Comparison of ENCODE assay signal across 14 cellular contexts in genomic region chr7:92790987-92791386, GRCh38. TPM values are rescaled to one million over a fixed set of nuclear protein-coding genes. Genes with fewer than 3 reads are reported as not detected.
DNase-seq lines count a peak whose midpoint lies in the region; ATAC-seq, FAIRE-seq and TF ChIP-seq lines count a peak whose summit lies in the region.
"Had no signal": no experiment of that assay in that cellular context is flagged by ENCODE, and none has a peak within 500 bp of the region (broad histone marks: within the 10 kb centered on the region; RNA-seq: fewer than 3 reads in every experiment).

No MANE protein-coding gene starts in this region.

- H3K4me1 ChIP-seq in IMR-90 (ENCODE audit: control insufficient read depth, insufficient read depth, low read length) (peaks cover 18% of the 10 kb centered on the region), mammary epithelial cell (ENCODE audit: insufficient read depth, low read length) (peaks cover 15% of the 10 kb centered on the region), mesodermal cell (ENCODE audit: control insufficient read depth, insufficient read depth, low read length, poor library complexity, severe bottlenecking) (peaks cover 16% of the 10 kb centered on the region), neuronal stem cell (ENCODE audit: control insufficient read depth in 2 of 2, insufficient read depth in 1 of 2, low read depth in 1 of 2, low read length in 2 of 2) (peaks cover 0 to 1% of the 10 kb centered on the region in 2 donors)

- H3K4me2 ChIP-seq in IMR-90 (ENCODE audit: low read depth, low read length) (peak overlapping the region; percentile 10; the same call in 1 of the 2 replicates), mammary epithelial cell (ENCODE audit: insufficient read depth, low read depth, low read length) (peak overlapping the region; percentile 43), neuronal stem cell (ENCODE audit: insufficient read depth, low read length, poor library complexity, severe bottlenecking) (no peak overlapping the region)

- DNase-seq in AG08395 (ENCODE audit: low spot score) (peak; percentile 84), IMR-90 (peak; percentile 65), mammary epithelial cell (peak; percentile 37), neuronal stem cell (ENCODE audit: low spot score) (no peak), GM12891 (ENCODE audit: insufficient read length, low spot score) (no peak)
- DNase-seq: activated CD4-positive, CD25-positive, alpha-beta regulatory T cell treated with anti-CD3 and anti-CD28 coated beads, Interleukin-2, amount 50 U/mL, for 72 hours; dermis blood vessel endothelial cell; mesenchymal stem cell; right cardiac atrium had no signal

- H4K91ac ChIP-seq in IMR-90 (ENCODE audit: insufficient read depth, low read depth, low read length) (0 out of 2 replicates have a peak overlapping the region, but pooled peaks have one; percentile 5), neuronal stem cell (ENCODE audit: low read depth, low read length, poor library complexity) (no peak overlapping the region)

- TF ChIP-seq CTCF in IMR-90 (conservative IDR thresholded peaks at IDR 0.05; ENCODE audit: low read depth, low read length) (no peak), mammary epithelial cell (conservative IDR thresholded peaks at IDR 0.05 in 1 of 2, IDR thresholded peaks at IDR 0.05 in 1 of 2; ENCODE audit: extremely low read depth in 1 of 2, insufficient read depth in 1 of 2, low read depth in 1 of 2, low read length in 2 of 2) (no peak)

- H2BK120ac ChIP-seq in IMR-90 (ENCODE audit: low read depth, low read length) (no peak overlapping the region), neuronal stem cell (ENCODE audit: low read depth, low read length) (no peak overlapping the region)

- H3K27ac ChIP-seq in IMR-90 (ENCODE audit: insufficient read depth, low read length) (no peak overlapping the region), mammary epithelial cell (ENCODE audit: insufficient read depth, low read depth, low read length) (no peak overlapping the region), mesodermal cell (ENCODE audit: low read depth, low read length, severe bottlenecking) (peak overlapping the region; percentile 23), neuronal stem cell (replicated peaks; ENCODE audit: low read length) (no peak overlapping the region)
- H3K27ac ChIP-seq: C4-2B had no signal

- H3K56ac ChIP-seq in IMR-90 (ENCODE audit: extremely low read depth, insufficient read depth, low read length): no peak overlapping the region

- H2BK5ac ChIP-seq in IMR-90 (ENCODE audit: low read depth, low read length, poor library complexity, severe bottlenecking) (peak overlapping the region; percentile 64), neuronal stem cell (ENCODE audit: low read length) (no peak overlapping the region)

- WGBS in IMR-90 (ENCODE audit: extremely low coverage in 2 of 2, insufficient read length in 1 of 2), 2 experiments: no CpG with 5 or more reads among the region's 1 CpG
- 10% methylated on average over 1 of the region's 1 CpG for WGBS in mammary epithelial cell (ENCODE audit: low coverage, missing lambda C conversion rate)
- WGBS in mesodermal cell (ENCODE audit: insufficient coverage in 2 of 2), 2 experiments: 100% methylated on average over 1 of the region's 1 CpG
- WGBS in neuronal stem cell (ENCODE audit: extremely low coverage in 2 of 2, insufficient read length in 2 of 2, insufficient replicate concordance in 1 of 2), 2 donors: no CpG with 5 or more reads among the region's 1 CpG

- no peak overlapping the region for H2AK9ac ChIP-seq in IMR-90 (replicated peaks; ENCODE audit: low read depth, low read length, poor library complexity)

- H3K79me1 ChIP-seq in IMR-90 (ENCODE audit: low read depth in 1 of 2, low read length in 2 of 2) (peaks cover 5 to 56% of the 10 kb centered on the region in 2 experiments; a peak in 3 of 4 replicates), neuronal stem cell (ENCODE audit: low read depth, low read length) (no peaks in the 10 kb centered on the region)

- H2BK20ac ChIP-seq in IMR-90 (ENCODE audit: low read depth, low read length): peak overlapping the region; percentile 17; the same call in 1 of the 2 replicates

- H3K14ac ChIP-seq in IMR-90 (replicated peaks; ENCODE audit: low read depth, low read length) (peak overlapping the region; percentile 3; the same call in 1 of the 2 replicates), neuronal stem cell (ENCODE audit: low read length) (no peak overlapping the region)

- H3K27me3 ChIP-seq in IMR-90 (ENCODE audit: control insufficient read depth, insufficient read depth, low read length) (no peaks in the 10 kb centered on the region), mammary epithelial cell (ENCODE audit: insufficient read depth, low read length) (no peaks in the 10 kb centered on the region), neuronal stem cell (ENCODE audit: control insufficient read depth in 3 of 3, insufficient read depth in 3 of 3, low read depth in 1 of 3, low read length in 3 of 3) (no peaks in the 10 kb centered on the region)
- H3K27me3 ChIP-seq: heart left ventricle had no signal

- peaks cover 96% of the 10 kb centered on the region for H3K79me2 ChIP-seq in mammary epithelial cell (ENCODE audit: insufficient read depth, low read length)

- H4K8ac ChIP-seq in IMR-90 (ENCODE audit: low read depth in 2 of 2, low read length in 2 of 2) (peak overlapping the region in 1 of 2 experiments; percentile 11; a peak in 1 of 4 replicates), neuronal stem cell (ENCODE audit: low read depth, low read length) (no peak overlapping the region)

- BruUV-seq in IMR-90 (replicated peaks; lab: Mats Ljungman, UMichigan): no TSS peak
- no TSS peak for BruUV-seq in mammary epithelial cell (replicated peaks; lab: Mats Ljungman, UMichigan)

- H4K20me1 ChIP-seq in IMR-90 (ENCODE audit: insufficient read depth, low read length): peaks cover 57% of the 10 kb centered on the region
- H4K20me1 ChIP-seq in mammary epithelial cell (ENCODE audit: insufficient read depth, low read length): no peaks in the 10 kb centered on the region

- no peak overlapping the region for H2AK5ac ChIP-seq in IMR-90 (ENCODE audit: low read depth, low read length)
- H2AK5ac ChIP-seq in neuronal stem cell (ENCODE audit: low read depth, low read length): no peak overlapping the region

- TF ChIP-seq RAD21 in IMR-90 (IDR thresholded peaks at IDR 0.05; ENCODE audit: low read length): no peak

- H3K9me3 ChIP-seq in IMR-90 (ENCODE audit: control insufficient read depth, insufficient read depth, low read length): peaks cover 5% of the 10 kb centered on the region
- H3K9me3 ChIP-seq in mammary epithelial cell (replicated peaks; ENCODE audit: insufficient read depth, low read length): peaks cover 9% of the 10 kb centered on the region
- H3K9me3 ChIP-seq in mesodermal cell (ENCODE audit: control insufficient read depth, low read length): peaks cover 21% of the 10 kb centered on the region
- H3K9me3 ChIP-seq in neuronal stem cell (replicated peaks in 1 of 2; ENCODE audit: control insufficient read depth in 2 of 2, insufficient read depth in 1 of 2, low read depth in 1 of 2, low read length in 2 of 2): peaks cover 2 to 22% of the 10 kb centered on the region in 2 donors

- peaks cover 5% of the 10 kb centered on the region for H3K36me3 ChIP-seq in IMR-90 (ENCODE audit: control insufficient read depth, insufficient read depth, low read length)
- peaks cover 5% of the 10 kb centered on the region for H3K36me3 ChIP-seq in mammary epithelial cell (ENCODE audit: insufficient read depth, low read length)
- H3K36me3 ChIP-seq in mesodermal cell (ENCODE audit: control insufficient read depth, insufficient read depth, low read length): peaks cover 19% of the 10 kb centered on the region
- H3K36me3 ChIP-seq in neuronal stem cell (replicated peaks in 1 of 2; ENCODE audit: control insufficient read depth in 2 of 2, insufficient read depth in 2 of 2, low read length in 2 of 2): no peaks in the 10 kb centered on the region
- H3K36me3 ChIP-seq: heart left ventricle had no signal

- no peak overlapping the region for H3K4ac ChIP-seq in IMR-90 (ENCODE audit: low read depth, low read length)
- H3K4ac ChIP-seq in neuronal stem cell (ENCODE audit: low read length): no peak overlapping the region

- H2BK15ac ChIP-seq in IMR-90 (ENCODE audit: low read depth, low read length) (no peak overlapping the region), neuronal stem cell (ENCODE audit: low read length) (no peak overlapping the region)

- POLR2A ChIA-PET in IMR-90 (lab: Charles Lee; ENCODE audit: unreplicated experiment): no interaction called here

- H4K5ac ChIP-seq in IMR-90 (ENCODE audit: low read depth, low read length): no peak overlapping the region

- no peak overlapping the region for H2BK12ac ChIP-seq in neuronal stem cell (ENCODE audit: low read length)

- in situ Hi-C loops in IMR-90 (cut with MboI; ENCODE audit: low sequenced_read_pairs) (no loop called here), mammary epithelial cell (cut with MboI; ENCODE audit: low sequenced_read_pairs in 2 of 2) (no loop called here)

- H2AFZ ChIP-seq in IMR-90 (replicated peaks; ENCODE audit: low read length, poor library complexity): no peak overlapping the region
- no peak overlapping the region for H2AFZ ChIP-seq in mammary epithelial cell (ENCODE audit: low read depth, low read length)
- H2AFZ ChIP-seq in neuronal stem cell (ENCODE audit: low read length): no peak overlapping the region

- CTCF ChIA-PET in IMR-90 (lab: Yijun Ruan, JAX) (no interaction called here), mammary epithelial cell (lab: Charles Lee; ENCODE audit: low non-redundant PET) (no interaction called here)

- no peak overlapping the region for H3K4me3 ChIP-seq in IMR-90 (ENCODE audit: insufficient read depth, low read depth, low read length)
- H3K4me3 ChIP-seq in mammary epithelial cell (replicated peaks in 1 of 3; ENCODE audit: insufficient read depth in 1 of 3, low read depth in 2 of 3, low read length in 3 of 3): no peak overlapping the region
- H3K4me3 ChIP-seq in mesodermal cell (ENCODE audit: extremely low read depth, insufficient read depth, low read length, poor library complexity, severe bottlenecking): no peak overlapping the region
- no peak overlapping the region for H3K4me3 ChIP-seq in neuronal stem cell (ENCODE audit: low read length in 2 of 2)
- H3K4me3 ChIP-seq: heart left ventricle had no signal

- H3K23ac ChIP-seq in IMR-90 (ENCODE audit: low read depth, low read length) (0 out of 2 replicates have a peak overlapping the region, but pooled peaks have one; percentile 13), neuronal stem cell (ENCODE audit: low read depth, low read length, poor library complexity) (no peak overlapping the region)

- no peak overlapping the region for H3K9ac ChIP-seq in IMR-90 (ENCODE audit: low read depth, low read length)
- H3K9ac ChIP-seq in mammary epithelial cell (ENCODE audit: insufficient read depth, low read length): no peak overlapping the region
- H3K9ac ChIP-seq in neuronal stem cell (ENCODE audit: low read depth, low read length, poor library complexity): no peak overlapping the region

- no peak for FAIRE-seq in GM12891 (lab: Jason Lieb, UNC)

- H3K18ac ChIP-seq in IMR-90 (ENCODE audit: low read depth, low read length): peak overlapping the region; percentile 28; the same call in 1 of the 2 replicates
- H3K18ac ChIP-seq in neuronal stem cell (ENCODE audit: low read length): no peak overlapping the region

- peaks cover 8% of the 10 kb centered on the region for H3K9me1 ChIP-seq in IMR-90 (ENCODE audit: insufficient read depth, low read length)

- dilution Hi-C loops in IMR-90 (cut with HindIII; ENCODE audit: low sequenced_read_pairs, unreplicated experiment) (no loop called here), mammary epithelial cell (cut with HindIII; ENCODE audit: low sequenced_read_pairs) (no loop called here)

- no peak for TF ChIP-seq POLR2A in IMR-90 (IDR thresholded peaks at IDR 0.05; ENCODE audit: low read depth, low read length)
- TF ChIP-seq POLR2A in GM12891 (IDR thresholded peaks at IDR 0.05; ENCODE audit: low read depth, low read length): no peak

- intact Hi-C loops in IMR-90 (cut with micrococcal nuclease) (no loop called here), mammary epithelial cell (cut with micrococcal nuclease) (no loop called here)

- peak; percentile 59 for ATAC-seq in IMR-90 (ENCODE audit: low read depth)
- no peak for ATAC-seq in HG02970 (IDR thresholded peaks at IDR 0.05; ENCODE audit: low FRiP score, unreplicated experiment)
- no peak for ATAC-seq in HG03135 (IDR thresholded peaks at IDR 0.05; ENCODE audit: unreplicated experiment)

RNA-seq across cellular contexts. Expression of gene CDK6, which starts 45.4 kb away (rescaled TPM):
- total RNA-seq in IMR-90 (2012; rRNA removed) (131 and 195 TPM in 2 replicates), mammary epithelial cell (100 to 1,000 TPM; 130 to 171 TPM)
- polyA plus RNA-seq in IMR-90 (2012; rRNA removed) (21.5 and 22.2 TPM in 2 replicates), mammary epithelial cell (49.2 TPM)
- 13.8 and 26.3 TPM in 2 replicates for polyA plus RNA-seq in IMR-90 (2012; cell fraction: cytosol; rRNA removed)
- 36.7 and 50.1 TPM in 2 replicates for polyA plus RNA-seq in IMR-90 (2012; cell fraction: nucleus; rRNA removed; ENCODE audit: low replicate concordance)
- polyA minus RNA-seq in mammary epithelial cell: 277 TPM
- polyA plus RNA-seq in mesodermal cell (2013, experiment 1 of 2): 50.2 TPM
- 38.6 TPM for polyA plus RNA-seq in mesodermal cell (2013, experiment 2 of 2)
- 6.8 TPM for polyA plus RNA-seq in neuronal stem cell (2013, experiment 1 of 2)
- polyA plus RNA-seq in neuronal stem cell (2013, experiment 2 of 2): 7.1 TPM
- polyA plus RNA-seq in GM12891 (2012; ENCODE audit: low read depth, missing spikeins): 5.2 TPM

Comparison
In these comparisons a context has a peak if more than half of its experiments do, and no peak if none do; other contexts are left out.
1. DNase-seq: peak in AG08395 (single experiment), IMR-90 (single experiment) and mammary epithelial cell (single experiment); none in neuronal stem cell (single experiment) and GM12891 (single experiment).